21 cellular contexts compared by ENCODE assay signal in the genomic region with DNA sequence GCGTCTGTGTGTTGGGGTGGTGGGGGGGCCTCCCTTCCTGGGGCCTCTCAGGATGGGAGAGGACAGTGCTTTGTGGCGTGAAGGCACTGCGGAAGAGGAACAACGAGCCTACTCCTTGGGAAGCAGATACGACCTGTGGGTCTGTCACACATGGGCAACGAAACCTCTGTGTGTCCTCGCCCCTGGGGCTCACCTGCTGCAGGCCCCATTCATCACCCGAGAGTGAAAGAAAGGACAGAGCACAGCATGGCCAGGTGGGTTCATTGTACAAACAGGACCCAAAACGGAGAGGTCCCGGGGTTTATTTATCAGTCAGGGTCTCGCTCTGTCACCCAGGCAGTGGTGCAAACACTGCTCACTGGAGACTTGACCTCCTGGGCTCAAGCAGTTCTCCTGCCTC. TPM values are rescaled to one million over a fixed set of nuclear protein-coding genes. Genes with fewer than 3 reads are reported as not detected.
DNase-seq lines count a peak whose midpoint lies in the region; TF ChIP-seq lines count a peak whose summit lies in the region.
"Had no signal": no experiment of that assay in that cellular context is flagged by ENCODE, and none has a peak within 500 bp of the region (broad histone marks: within the 10 kb centered on the region; RNA-seq: fewer than 3 reads in every experiment).

No MANE protein-coding gene starts in this region.

- H2AFZ ChIP-seq in mesenchymal stem cell (ENCODE audit: low read depth, low read length): no peak overlapping the region
- no peak overlapping the region for H2AFZ ChIP-seq in PC-9

- H3K27ac Mint-ChIP-seq in type B pancreatic cell: peak overlapping the region; percentile 12
- H3K27ac Mint-ChIP-seq: CD8-positive, alpha-beta memory T cell had no signal

- peak overlapping the region in 1 of 2 experiments; percentile 41 for H3K14ac ChIP-seq in mesenchymal stem cell (ENCODE audit: low read length in 2 of 2)

- intact Hi-C loops in PC-9 (cut with micrococcal nuclease; ENCODE audit: unreplicated experiment): no loop called here

- no peak overlapping the region for H4K8ac ChIP-seq in mesenchymal stem cell (ENCODE audit: low read length)

- no peak overlapping the region for H2BK15ac ChIP-seq in mesenchymal stem cell (ENCODE audit: low read depth, poor library complexity, severe bottlenecking)

- H3K4me3 Mint-ChIP-seq in type B pancreatic cell: no peak overlapping the region
- H3K4me3 Mint-ChIP-seq: CD8-positive, alpha-beta memory T cell had no signal

- H3K79me2 ChIP-seq in PC-9 (ENCODE audit: low read depth): no peaks in the 10 kb centered on the region

- H3K4me3 ChIP-seq in mesenchymal stem cell (ENCODE audit: insufficient read depth in 1 of 2, low read depth in 1 of 2, low read length in 2 of 2): no peak overlapping the region
- no peak overlapping the region for H3K4me3 ChIP-seq in PC-9

- 82% methylated on average over 11 of the region's 11 CpGs for WGBS in mesenchymal stem cell

- no peak overlapping the region for H3K9ac ChIP-seq in mesenchymal stem cell (ENCODE audit: low read length)

- H3K27ac ChIP-seq in mesenchymal stem cell (ENCODE audit: low read length, poor library complexity, severe bottlenecking) (no peak overlapping the region), PC-9 (no peak overlapping the region)
- H3K27ac ChIP-seq: 22Rv1, RWPE1 had no signal

- H3K27me3 ChIP-seq in mesenchymal stem cell (ENCODE audit: control insufficient read depth in 1 of 2, insufficient read depth in 1 of 2, low read length in 2 of 2) (peaks cover 0 to 5% of the 10 kb centered on the region in 2 experiments), PC-9 (ENCODE audit: insufficient read depth, low read depth) (no peaks in the 10 kb centered on the region)
- H3K27me3 ChIP-seq: SJCRH30 had no signal

- no peaks in the 10 kb centered on the region for H3K27me3 Mint-ChIP-seq in type B pancreatic cell
- H3K27me3 Mint-ChIP-seq: CD8-positive, alpha-beta memory T cell had no signal

- no peaks in the 10 kb centered on the region for H3K36me3 ChIP-seq in mesenchymal stem cell (ENCODE audit: control insufficient read depth in 1 of 2, insufficient read depth in 2 of 2, low read depth in 1 of 2, low read length in 2 of 2)
- no peaks in the 10 kb centered on the region for H3K36me3 ChIP-seq in PC-9 (ENCODE audit: low read depth)
- H3K36me3 ChIP-seq: SJCRH30 had no signal

- no peak overlapping the region for H2BK12ac ChIP-seq in mesenchymal stem cell (ENCODE audit: low read length in 2 of 2)

- H3K9me2 ChIP-seq in PC-9 (ENCODE audit: insufficient read depth): no peaks in the 10 kb centered on the region

- no TSS peak for BruUV-seq in PC-9 (replicated peaks; lab: Mats Ljungman, UMichigan)

- H3K4me1 ChIP-seq in mesenchymal stem cell (ENCODE audit: control insufficient read depth, insufficient read depth, low read depth, low read length) (peaks cover 2% of the 10 kb centered on the region), PC-9 (replicated peaks; ENCODE audit: insufficient read depth) (no peaks in the 10 kb centered on the region)

- POLR2A ChIA-PET in GM10248 (lab: Yijun Ruan, JAX) (no interaction called here), PC-9 (lab: Charles Lee; ENCODE audit: unreplicated experiment) (no interaction called here)

- H3K23ac ChIP-seq in mesenchymal stem cell (ENCODE audit: low read length in 2 of 2): no peak overlapping the region

- no peak overlapping the region for H3K4me2 ChIP-seq in mesenchymal stem cell (ENCODE audit: low read length, poor library complexity, severe bottlenecking)
- no peak overlapping the region for H3K4me2 ChIP-seq in PC-9

- peak overlapping the region; percentile 58 for H4K91ac ChIP-seq in mesenchymal stem cell (ENCODE audit: low read length)

- TF ChIP-seq CTCF in type B pancreatic cell (conservative IDR thresholded peaks at IDR 0.05): no peak
- no peak for TF ChIP-seq CTCF in GM10248 (IDR thresholded peaks at IDR 0.05; ENCODE audit: control extremely low read depth, extremely low read depth, low read depth, missing control alignments)
- no peak for TF ChIP-seq CTCF in PC-9 (conservative IDR thresholded peaks at IDR 0.05)

- DNase-seq in NCI-H1092 treated with DMSO at 0.1 percent for 48 hours (lab: John Stamatoyannopoulos, UW): peak; percentile 11
- no peak for DNase-seq in NCI-H1092 (lab: John Stamatoyannopoulos, UW)
- peak; percentile 79 for DNase-seq in NCI-H146 treated with DMSO at 0.1 percent for 48 hours (lab: John Stamatoyannopoulos, UW; ENCODE audit: unreplicated experiment)
- DNase-seq in mesenchymal stem cell: no peak
- DNase-seq in type B pancreatic cell (ENCODE audit: extremely low spot score, unreplicated experiment): no peak
- DNase-seq in SHP77 treated with DMSO at 0.1 percent for 48 hours (lab: John Stamatoyannopoulos, UW): no peak
- DNase-seq in GM10248 (ENCODE audit: extremely low spot score): no peak
- no peak for DNase-seq in PC-9
- DNase-seq: CD8-positive, alpha-beta memory T cell; DND-41; GF-D8; MV-4-11; NCI-H1694 treated with DMSO at 0.1 percent for 48 hours; NCI-H2107; NCI-H226; NCI-H526 treated with DMSO at 0.1 percent for 48 hours; NK-92 treated with Interleukin-12 subunit alpha and Interleukin-12 subunit beta, amount 100 ng/mL, for 24 hours; SW 1271 had no signal

- no peak overlapping the region for H2BK5ac ChIP-seq in mesenchymal stem cell (ENCODE audit: low read depth, low read length, poor library complexity, severe bottlenecking)

- H2AK5ac ChIP-seq in mesenchymal stem cell (ENCODE audit: low read length, severe bottlenecking): no peak overlapping the region

- H3K36me3 Mint-ChIP-seq in type B pancreatic cell: no peaks in the 10 kb centered on the region
- H3K36me3 Mint-ChIP-seq: CD8-positive, alpha-beta memory T cell had no signal

- H3K18ac ChIP-seq in mesenchymal stem cell (ENCODE audit: low read depth in 1 of 2, low read length in 2 of 2): no peak overlapping the region

- peaks cover 25% of the 10 kb centered on the region for H3K4me1 Mint-ChIP-seq in type B pancreatic cell (ENCODE audit: unreplicated experiment)
- H3K4me1 Mint-ChIP-seq: CD8-positive, alpha-beta memory T cell had no signal

- no peaks in the 10 kb centered on the region for H3K9me3 Mint-ChIP-seq in type B pancreatic cell
- H3K9me3 Mint-ChIP-seq: CD8-positive, alpha-beta memory T cell had no signal

- no peak overlapping the region for H3K4ac ChIP-seq in mesenchymal stem cell (ENCODE audit: low read depth in 1 of 2, low read length in 2 of 2)

- H3K79me1 ChIP-seq in mesenchymal stem cell (replicated peaks; ENCODE audit: low read length, poor library complexity, severe bottlenecking): no peaks in the 10 kb centered on the region

- no peaks in the 10 kb centered on the region for H3F3A ChIP-seq in PC-9 (ENCODE audit: insufficient read depth, low read depth)

- H4K20me1 ChIP-seq in PC-9 (ENCODE audit: insufficient read depth): no peaks in the 10 kb centered on the region

- no peak overlapping the region for H2BK120ac ChIP-seq in mesenchymal stem cell (ENCODE audit: low read depth, low read length)

- CTCF ChIA-PET in GM10248 (lab: Yijun Ruan, JAX) (interaction anchor here (0.9 to 1.6 kb wide), 3 partner anchors 16 to 224 kb away, joined by 3 to 5 read pairs (median 3); no protein-coding TSS in a partner anchor), PC-9 (lab: Charles Lee) (no interaction called here)

- H3K9me3 ChIP-seq in mesenchymal stem cell (ENCODE audit: control insufficient read depth, low read length) (no peaks in the 10 kb centered on the region), PC-9 (ENCODE audit: insufficient read depth, low read depth) (no peaks in the 10 kb centered on the region)
- H3K9me3 ChIP-seq: SJCRH30 had no signal

RNA-seq across cellular contexts. Expression of a gene that starts 40.1 kb away (rescaled TPM):
- polyA plus RNA-seq in mesenchymal stem cell (2013, experiment 1 of 2): 1.3 TPM
- 1.5 TPM for polyA plus RNA-seq in mesenchymal stem cell (2013, experiment 2 of 2)
- total RNA-seq in type B pancreatic cell (ENCODE audit: low replicate concordance) (5.4 and 10.5 TPM in 2 replicates), PC-9 (2021) (10.0 and 12.1 TPM in 2 replicates)

RNA-seq across cellular contexts. Expression of a gene that starts 58.8 kb away (rescaled TPM):
- polyA plus RNA-seq in mesenchymal stem cell (2013, experiment 1 of 2): 64.4 TPM
- 59.8 TPM for polyA plus RNA-seq in mesenchymal stem cell (2013, experiment 2 of 2)
- total RNA-seq in type B pancreatic cell (ENCODE audit: low replicate concordance) (106 and 186 TPM in 2 replicates), PC-9 (2021) (123 and 157 TPM in 2 replicates)

Comparison
In these comparisons a context has a peak if more than half of its experiments do, and no peak if none do; other contexts are left out.
1. DNase-seq: peak in NCI-H1092 treated with DMSO at 0.1 percent for 48 hours (single experiment) and NCI-H146 treated with DMSO at 0.1 percent for 48 hours (single experiment); none in NCI-H1092 (single experiment), mesenchymal stem cell (single experiment), type B pancreatic cell (single experiment), SHP77 treated with DMSO at 0.1 percent for 48 hours (single experiment), GM10248 (single experiment) and PC-9 (0 of 2).